Comparison of ENCODE assay signal across 19 cellular contexts in the genomic region with DNA sequence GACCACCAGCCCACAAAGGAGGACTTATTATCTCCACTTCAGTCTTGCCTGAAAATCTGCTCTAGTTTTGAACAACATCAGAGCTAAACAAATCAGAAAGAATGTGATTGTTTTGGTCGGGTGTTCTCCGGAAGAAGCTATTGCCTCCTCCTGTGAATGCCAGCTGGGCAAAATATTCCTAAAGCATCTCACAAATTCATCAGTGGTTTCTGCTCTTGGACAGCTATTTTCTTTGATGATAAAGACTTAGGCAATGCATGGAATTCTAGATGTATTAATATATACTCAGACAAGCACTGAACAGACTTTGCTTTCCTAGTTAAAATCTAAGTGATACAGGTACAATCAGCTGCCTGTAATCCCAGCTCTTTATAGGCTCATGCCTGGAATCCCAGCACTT.
DNase-seq lines count a peak whose midpoint lies in the region; ATAC-seq, FAIRE-seq and TF ChIP-seq lines count a peak whose summit lies in the region.
"Had no signal": no experiment of that assay in that cellular context is flagged by ENCODE, and none has a peak within 500 bp of the region (broad histone marks: within the 10 kb centered on the region; RNA-seq: fewer than 3 reads in every experiment).

No MANE protein-coding gene starts in this region.

- no peak overlapping the region for H3K9ac ChIP-seq in mesenchymal stem cell (ENCODE audit: low read length)

- H2BK5ac ChIP-seq in mesenchymal stem cell (ENCODE audit: low read depth, low read length, poor library complexity, severe bottlenecking), result no peak overlapping the region

- no peak overlapping the region for H2BK120ac ChIP-seq in mesenchymal stem cell (ENCODE audit: low read depth, low read length)

- DNase-seq in AG08396 (ENCODE audit: low spot score), result peak; percentile 7
- DNase-seq in HTR-8/SVneo (ENCODE audit: insufficient read length, low spot score), result peak; percentile 50
- peak; percentile 8 for DNase-seq in amniotic epithelial cell (ENCODE audit: low read depth)
- DNase-seq in mesenchymal stem cell, result no peak
- DNase-seq in tibial artery, result no peak
- DNase-seq in hepatocyte (ENCODE audit: low spot score), result no peak
- DNase-seq in activated CD4-positive, alpha-beta T cell treated with anti-CD3 and anti-CD28 coated beads for 48 hours, result no peak
- DNase-seq in right lobe of liver, result no peak
- DNase-seq: activated CD4-positive, alpha-beta T cell treated with anti-CD3 and anti-CD28 coated beads for 1 hour; activated CD8-positive, alpha-beta T cell treated with anti-CD3 and anti-CD28 coated beads, Interleukin-2, amount 10 ng/mL, durations not matched to agents 7 days and 5 days; activated gamma-delta T cell; amygdala; MG63; NCI-H2081; NCI-H446 had no signal

- TF ChIP-seq POLR2A in right lobe of liver (IDR thresholded peaks at IDR 0.05), result no peak

- no peaks in the 10 kb centered on the region for H3K9me3 ChIP-seq in mesenchymal stem cell (ENCODE audit: control insufficient read depth, low read length)
- no peaks in the 10 kb centered on the region for H3K9me3 ChIP-seq in tibial artery
- H3K9me3 ChIP-seq in hepatocyte (ENCODE audit: low read depth), result no peaks in the 10 kb centered on the region
- H3K9me3 ChIP-seq in right lobe of liver, result no peaks in the 10 kb centered on the region
- H3K9me3 ChIP-seq: prostate gland had no signal

- ATAC-seq in right lobe of liver, result no peak
- ATAC-seq: activated CD8-positive, alpha-beta T cell treated with anti-CD3 and anti-CD28 coated beads, Interleukin-2, amount 10 ng/mL, durations not matched to agents 7 days and 5 days had no signal

- H2BK12ac ChIP-seq in mesenchymal stem cell (ENCODE audit: low read length in 2 of 2), result no peak overlapping the region

- no peak overlapping the region for H4K8ac ChIP-seq in mesenchymal stem cell (ENCODE audit: low read length)

- FAIRE-seq in HTR-8/SVneo (lab: Jason Lieb, UNC), result no peak
- FAIRE-seq: A204.1, GM12891, TTC549 had no signal

- no peak overlapping the region for H2AK5ac ChIP-seq in mesenchymal stem cell (ENCODE audit: low read length, severe bottlenecking)

- H3K36me3 ChIP-seq in mesenchymal stem cell (ENCODE audit: control insufficient read depth in 1 of 2, insufficient read depth in 2 of 2, low read depth in 1 of 2, low read length in 2 of 2) (no peaks in the 10 kb centered on the region), tibial artery (no peaks in the 10 kb centered on the region), hepatocyte (replicated peaks; ENCODE audit: insufficient read depth, low read depth) (no peaks in the 10 kb centered on the region), right lobe of liver (no peaks in the 10 kb centered on the region)
- H3K36me3 ChIP-seq: MG63, prostate gland had no signal

- H3K4me2 ChIP-seq in mesenchymal stem cell (ENCODE audit: low read length, poor library complexity, severe bottlenecking), result no peak overlapping the region
- H3K4me2 ChIP-seq in hepatocyte, result no peak overlapping the region

- peaks cover 2% of the 10 kb centered on the region for H3K4me1 ChIP-seq in mesenchymal stem cell (ENCODE audit: control insufficient read depth, insufficient read depth, low read depth, low read length)
- H3K4me1 ChIP-seq in tibial artery, result no peaks in the 10 kb centered on the region
- H3K4me1 ChIP-seq in hepatocyte (ENCODE audit: insufficient read depth), result no peaks in the 10 kb centered on the region
- H3K4me1 ChIP-seq in right lobe of liver, result no peaks in the 10 kb centered on the region
- H3K4me1 ChIP-seq: prostate gland had no signal

- WGBS in mesenchymal stem cell, result 87% methylated on average over 2 of the region's 2 CpGs
- 70% methylated on average over 2 of the region's 2 CpGs for WGBS in hepatocyte (ENCODE audit: low lambda C conversion rate, missing lambda C conversion rate)
- 60% methylated on average over 2 of the region's 2 CpGs for WGBS in right lobe of liver (ENCODE audit: insufficient coverage, low coverage, low lambda C conversion rate, missing lambda C conversion rate)

- no peak overlapping the region for H3K4ac ChIP-seq in mesenchymal stem cell (ENCODE audit: low read depth in 1 of 2, low read length in 2 of 2)

- H3K4me3 ChIP-seq in mesenchymal stem cell (ENCODE audit: insufficient read depth in 1 of 2, low read depth in 1 of 2, low read length in 2 of 2), result no peak overlapping the region
- no peak overlapping the region for H3K4me3 ChIP-seq in tibial artery
- no peak overlapping the region for H3K4me3 ChIP-seq in hepatocyte
- no peak overlapping the region for H3K4me3 ChIP-seq in right lobe of liver
- H3K4me3 ChIP-seq: MG63, prostate gland had no signal

- no peak overlapping the region for H3K14ac ChIP-seq in mesenchymal stem cell (ENCODE audit: low read length in 2 of 2)

- H3K23ac ChIP-seq in mesenchymal stem cell (ENCODE audit: low read length in 2 of 2), result no peak overlapping the region

- H3K27ac ChIP-seq in mesenchymal stem cell (ENCODE audit: low read length, poor library complexity, severe bottlenecking) (peak overlapping the region; percentile 66), tibial artery (no peak overlapping the region), hepatocyte (no peak overlapping the region), right lobe of liver (no peak overlapping the region)
- H3K27ac ChIP-seq: prostate gland had no signal

- H4K91ac ChIP-seq in mesenchymal stem cell (ENCODE audit: low read length), result no peak overlapping the region

- no peaks in the 10 kb centered on the region for H3K27me3 ChIP-seq in mesenchymal stem cell (ENCODE audit: control insufficient read depth in 1 of 2, insufficient read depth in 1 of 2, low read length in 2 of 2)
- no peaks in the 10 kb centered on the region for H3K27me3 ChIP-seq in tibial artery
- H3K27me3 ChIP-seq in hepatocyte, result no peaks in the 10 kb centered on the region
- H3K27me3 ChIP-seq in right lobe of liver, result no peaks in the 10 kb centered on the region

- H3K18ac ChIP-seq in mesenchymal stem cell (ENCODE audit: low read depth in 1 of 2, low read length in 2 of 2), result no peak overlapping the region

- no peaks in the 10 kb centered on the region for H3K79me2 ChIP-seq in hepatocyte

- H2AFZ ChIP-seq in mesenchymal stem cell (ENCODE audit: low read depth, low read length) (no peak overlapping the region), hepatocyte (no peak overlapping the region)

- no peaks in the 10 kb centered on the region for H4K20me1 ChIP-seq in hepatocyte (ENCODE audit: insufficient read depth, poor library complexity, severe bottlenecking)

- no peak overlapping the region for H2BK15ac ChIP-seq in mesenchymal stem cell (ENCODE audit: low read depth, poor library complexity, severe bottlenecking)

- TF ChIP-seq CTCF in tibial artery (IDR thresholded peaks at IDR 0.05) (no peak), hepatocyte (IDR thresholded peaks at IDR 0.05; ENCODE audit: poor library complexity) (no peak), right lobe of liver (IDR thresholded peaks at IDR 0.05) (no peak)

- no peaks in the 10 kb centered on the region for H3K79me1 ChIP-seq in mesenchymal stem cell (replicated peaks; ENCODE audit: low read length, poor library complexity, severe bottlenecking)

- H3K9me2 ChIP-seq in hepatocyte (replicated peaks; ENCODE audit: insufficient read depth), result no peaks in the 10 kb centered on the region

- intact Hi-C loops in tibial artery (cut with DNase I; ENCODE audit: low total_unique reads) (no loop called here), right lobe of liver (cut with DNase I) (no loop called here)

Comparison
In these comparisons a context has a peak if more than half of its experiments do, and no peak if none do; other contexts are left out.
1. DNase-seq: peak in AG08396 (single experiment), HTR-8/SVneo (single experiment) and amniotic epithelial cell (single experiment); none in mesenchymal stem cell (single experiment), tibial artery (0 of 2), hepatocyte (single experiment), activated CD4-positive, alpha-beta T cell treated with anti-CD3 and anti-CD28 coated beads for 48 hours (single experiment) and right lobe of liver (0 of 3).